24 cellular contexts compared by ENCODE assay signal in genomic region chr11:16782226-16782919, GRCh38. TPM values are rescaled to one million over a fixed set of nuclear protein-coding genes. Genes with fewer than 3 reads are reported as not detected.
DNase-seq lines count a peak whose midpoint lies in the region; ATAC-seq and TF ChIP-seq lines count a peak whose summit lies in the region.
"Had no signal": no experiment of that assay in that cellular context is flagged by ENCODE, and none has a peak within 500 bp of the region (broad histone marks: within the 10 kb centered on the region; RNA-seq: fewer than 3 reads in every experiment).

No MANE protein-coding gene starts in this region.

- no peaks in the 10 kb centered on the region for H3K79me2 ChIP-seq in osteoblast (ENCODE audit: insufficient read depth, low read length)

- no peaks in the 10 kb centered on the region for H4K20me1 ChIP-seq in osteoblast (ENCODE audit: insufficient read depth, low read length)

- no peak for TF ChIP-seq CTCF in natural killer cell (IDR thresholded peaks at IDR 0.05)
- TF ChIP-seq CTCF in endothelial cell (IDR thresholded peaks at IDR 0.05; ENCODE audit: unreplicated experiment): no peak
- no peak for TF ChIP-seq CTCF in osteoblast (IDR thresholded peaks at IDR 0.05; ENCODE audit: extremely low read depth, low read depth, low read length)

- no peak overlapping the region for H3K27ac ChIP-seq in osteoblast (ENCODE audit: low read depth, low read length)
- H3K27ac ChIP-seq: dorsolateral prefrontal cortex, left ventricle myocardium inferior, prostate gland, tibial artery had no signal

- H3K4me3 Mint-ChIP-seq in natural killer cell treated with Interleukin-12 subunit alpha and Interleukin-12 subunit beta and Interleukin-15 and Interleukin-18, amount 100 ng/mL, for 72 hours: no peak overlapping the region
- H3K4me3 Mint-ChIP-seq in natural killer cell: no peak overlapping the region
- H3K4me3 Mint-ChIP-seq in endothelial cell (ENCODE audit: unreplicated experiment): peak overlapping the region; percentile 13
- H3K4me3 Mint-ChIP-seq: activated T-cell treated with anti-CD3 and anti-CD28 coated beads, Interleukin-2, amount 50 U/mL, for 24 hours; B cell; nephron progenitor cell; stimulated activated naive CD8-positive, alpha-beta T cell treated with anti-CD3 and anti-CD28 coated beads, Interleukin-15, Interleukin-2, amounts not matched to agents 100 ng/mL and 50 ng/mL, for 24 hours had no signal

- no peaks in the 10 kb centered on the region for H3K4me1 Mint-ChIP-seq in natural killer cell treated with Interleukin-12 subunit alpha and Interleukin-12 subunit beta and Interleukin-15 and Interleukin-18, amount 100 ng/mL, for 72 hours (ENCODE audit: low read depth in 2 of 2)
- H3K4me1 Mint-ChIP-seq in natural killer cell (no peaks in the 10 kb centered on the region), endothelial cell (ENCODE audit: unreplicated experiment) (peaks cover 31% of the 10 kb centered on the region)
- H3K4me1 Mint-ChIP-seq: B cell had no signal

- H3K36me3 ChIP-seq in osteoblast (ENCODE audit: insufficient read depth, low read length): no peaks in the 10 kb centered on the region
- H3K36me3 ChIP-seq: prostate gland had no signal

- no peak overlapping the region for H3K27ac Mint-ChIP-seq in natural killer cell treated with Interleukin-12 subunit alpha and Interleukin-12 subunit beta and Interleukin-15 and Interleukin-18, amount 100 ng/mL, for 72 hours
- H3K27ac Mint-ChIP-seq in natural killer cell: no peak overlapping the region
- no peak overlapping the region for H3K27ac Mint-ChIP-seq in endothelial cell (ENCODE audit: unreplicated experiment)
- H3K27ac Mint-ChIP-seq: activated T-cell treated with anti-CD3 and anti-CD28 coated beads, Interleukin-2, amount 50 U/mL, for 24 hours; B cell; nephron progenitor cell; stimulated activated naive CD8-positive, alpha-beta T cell treated with anti-CD3 and anti-CD28 coated beads, Interleukin-15, Interleukin-2, amounts not matched to agents 100 ng/mL and 50 ng/mL, for 24 hours had no signal

- no peaks in the 10 kb centered on the region for H3K9me3 Mint-ChIP-seq in natural killer cell treated with Interleukin-12 subunit alpha and Interleukin-12 subunit beta and Interleukin-15 and Interleukin-18, amount 100 ng/mL, for 72 hours
- no peaks in the 10 kb centered on the region for H3K9me3 Mint-ChIP-seq in natural killer cell
- no peaks in the 10 kb centered on the region for H3K9me3 Mint-ChIP-seq in endothelial cell (ENCODE audit: unreplicated experiment)
- H3K9me3 Mint-ChIP-seq: activated T-cell treated with anti-CD3 and anti-CD28 coated beads, Interleukin-2, amount 50 U/mL, for 24 hours; nephron progenitor cell; stimulated activated naive CD8-positive, alpha-beta T cell treated with anti-CD3 and anti-CD28 coated beads, Interleukin-15, Interleukin-2, amounts not matched to agents 100 ng/mL and 50 ng/mL, for 24 hours had no signal

- no peak overlapping the region for H3K4me2 ChIP-seq in osteoblast (ENCODE audit: insufficient read depth, low read length)

- no peaks in the 10 kb centered on the region for H3K27me3 ChIP-seq in osteoblast (ENCODE audit: insufficient read depth, low read length)
- H3K27me3 ChIP-seq: dorsolateral prefrontal cortex, tibial artery had no signal

- no peak overlapping the region for H2AFZ ChIP-seq in osteoblast (ENCODE audit: low read length)

- peak; percentile 44 for DNase-seq in natural killer cell treated with Interleukin-12 subunit alpha and Interleukin-12 subunit beta and Interleukin-15 and Interleukin-18, amount 100 ng/mL, for 72 hours (ENCODE audit: low spot score)
- no peak for DNase-seq in natural killer cell
- DNase-seq in endothelial cell (ENCODE audit: low spot score): no peak
- peak; percentile 66 for DNase-seq in osteoblast (ENCODE audit: insufficient read length, low spot score, missing footprints)
- no peak for DNase-seq in NCI-H2171 treated with DMSO at 0.1 percent for 48 hours (lab: John Stamatoyannopoulos, UW)
- no peak for DNase-seq in NCI-H1436 treated with DMSO at 0.1 percent for 48 hours (lab: John Stamatoyannopoulos, UW)
- no peak for DNase-seq in NCI-H2227 treated with DMSO at 0.1 percent for 48 hours (lab: John Stamatoyannopoulos, UW)
- DNase-seq: activated CD4-positive, alpha-beta T cell treated with anti-CD3 and anti-CD28 coated beads for 4 hours; activated T-cell treated with anti-CD3 and anti-CD28 coated beads, Interleukin-2, amount 50 U/mL, for 24 hours; cerebellar nuclear complex; dorsolateral prefrontal cortex; GDM1; IMR-90; left ventricle myocardium inferior; NCI-H1105 treated with DMSO at 0.1 percent for 48 hours; NCI-H2081; NCI-H446; nephron progenitor cell had no signal

- H3K36me3 Mint-ChIP-seq in natural killer cell treated with Interleukin-12 subunit alpha and Interleukin-12 subunit beta and Interleukin-15 and Interleukin-18, amount 100 ng/mL, for 72 hours: no peaks in the 10 kb centered on the region
- no peaks in the 10 kb centered on the region for H3K36me3 Mint-ChIP-seq in natural killer cell
- peaks cover 4% of the 10 kb centered on the region for H3K36me3 Mint-ChIP-seq in endothelial cell (ENCODE audit: low read depth, unreplicated experiment)

- H3K9me3 ChIP-seq in osteoblast (ENCODE audit: low read depth, low read length): no peaks in the 10 kb centered on the region
- H3K9me3 ChIP-seq: left ventricle myocardium inferior, prostate gland, tibial artery had no signal

- H3K27me3 Mint-ChIP-seq in natural killer cell treated with Interleukin-12 subunit alpha and Interleukin-12 subunit beta and Interleukin-15 and Interleukin-18, amount 100 ng/mL, for 72 hours: no peaks in the 10 kb centered on the region
- no peaks in the 10 kb centered on the region for H3K27me3 Mint-ChIP-seq in natural killer cell (ENCODE audit: low read depth in 2 of 2)
- H3K27me3 Mint-ChIP-seq in endothelial cell (ENCODE audit: unreplicated experiment): peaks cover 22% of the 10 kb centered on the region
- H3K27me3 Mint-ChIP-seq: activated T-cell treated with anti-CD3 and anti-CD28 coated beads, Interleukin-2, amount 50 U/mL, for 24 hours; B cell; stimulated activated naive CD8-positive, alpha-beta T cell treated with anti-CD3 and anti-CD28 coated beads, Interleukin-15, Interleukin-2, amounts not matched to agents 100 ng/mL and 50 ng/mL, for 24 hours had no signal

- H3K4me1 ChIP-seq in osteoblast (ENCODE audit: insufficient read depth, low read length): peaks cover 7% of the 10 kb centered on the region
- H3K4me1 ChIP-seq: prostate gland had no signal

- intact Hi-C loops in natural killer cell (cut with micrococcal nuclease): no loop called here

- ATAC-seq in natural killer cell treated with Interleukin-12 subunit alpha and Interleukin-12 subunit beta and Interleukin-15 and Interleukin-18, amount 100 ng/mL, for 72 hours: no peak
- ATAC-seq in natural killer cell (no peak), HG03520 (IDR thresholded peaks at IDR 0.05; ENCODE audit: unreplicated experiment) (no peak)
- ATAC-seq: SK-N-SH treated with all-trans-retinoic acid at 6 μM for 48 hours had no signal

- no peak overlapping the region for H3K4me3 ChIP-seq in osteoblast (ENCODE audit: insufficient read depth, low read length)
- H3K4me3 ChIP-seq: dorsolateral prefrontal cortex, left ventricle myocardium inferior, prostate gland, tibial artery had no signal

RNA-seq across cellular contexts. Expression of gene C11orf58, which starts 43.9 kb away (rescaled TPM):
- 100 to 1,000 TPM; 103 to 109 TPM for total RNA-seq in natural killer cell treated with Interleukin-12 subunit alpha and Interleukin-12 subunit beta and Interleukin-15 and Interleukin-18, amount 100 ng/mL, for 72 hours
- total RNA-seq in natural killer cell (100 to 1,000 TPM; 109 to 118 (median 115) TPM), endothelial cell (ENCODE audit: unreplicated experiment) (125 TPM), osteoblast (139 and 153 TPM in 2 replicates)

Comparison
In these comparisons a context has a peak if more than half of its experiments do, and no peak if none do; other contexts are left out.
1. DNase-seq: peak in natural killer cell treated with Interleukin-12 subunit alpha and Interleukin-12 subunit beta and Interleukin-15 and Interleukin-18, amount 100 ng/mL, for 72 hours (single experiment) and osteoblast (single experiment); none in natural killer cell (single experiment), endothelial cell (single experiment), NCI-H2171 treated with DMSO at 0.1 percent for 48 hours (single experiment), NCI-H1436 treated with DMSO at 0.1 percent for 48 hours (single experiment) and NCI-H2227 treated with DMSO at 0.1 percent for 48 hours (single experiment).